In genomic region chr16:79437764-79438728, GRCh38 we compare ENCODE assay signal across 12 cellular contexts.
A peak's percentile ranks its signal among the peaks of the same experiment; 100 is the strongest.
DNase-seq lines count a peak whose midpoint lies in the region; ATAC-seq and TF ChIP-seq lines count a peak whose summit lies in the region.
"Had no signal": no experiment of that assay in that cellular context is flagged by ENCODE, and none has a peak within 500 bp of the region (broad histone marks: within the 10 kb centered on the region; RNA-seq: fewer than 3 reads in every experiment).

No MANE protein-coding gene starts in this region.

- H3K36me3 ChIP-seq in uterus: no peaks in the 10 kb centered on the region
- H3K36me3 ChIP-seq: SJSA1 had no signal

- H3K27ac Mint-ChIP-seq in nephron: peak overlapping the region; percentile 84 to 87 (median 87)
- H3K27ac Mint-ChIP-seq: activated CD8-positive, alpha-beta T cell treated with anti-CD3 and anti-CD28 coated beads, Interleukin-2, amount 10 ng/mL, durations not matched to agents 7 days and 5 days had no signal

- no peaks in the 10 kb centered on the region for H3K27me3 ChIP-seq in uterus
- H3K27me3 ChIP-seq: SJSA1 had no signal

- peaks cover 11% of the 10 kb centered on the region for H3K27me3 Mint-ChIP-seq in nephron (ENCODE audit: low read depth)

- H3K9me3 ChIP-seq in uterus: no peaks in the 10 kb centered on the region
- H3K9me3 ChIP-seq: mucosa of descending colon, SJSA1 had no signal

- H3K4me3 ChIP-seq in uterus: peak overlapping the region; percentile 1 to 14
- H3K4me3 ChIP-seq: mucosa of descending colon, SJSA1 had no signal

- TF ChIP-seq POLR2A in uterus (IDR thresholded peaks at IDR 0.05): no peak

- H3K4me1 ChIP-seq in uterus: no peaks in the 10 kb centered on the region
- H3K4me1 ChIP-seq: SJSA1 had no signal

- H3K27ac ChIP-seq in uterus: peak overlapping the region; percentile 7 to 20
- no peak overlapping the region for H3K27ac ChIP-seq in RWPE1
- H3K27ac ChIP-seq: SJSA1 had no signal

- H3K9me3 Mint-ChIP-seq in nephron: no peaks in the 10 kb centered on the region

- DNase-seq in Right ventricle myocardium inferior (ENCODE audit: missing footprints) (peak; percentile 74), cardiac septum (ENCODE audit: low spot score) (no peak), Right ventricle myocardium superior (peak; percentile 71), uterus (peak in 1 of 2 donors; percentile 37), RWPE1 (ENCODE audit: low spot score) (no peak)
- DNase-seq: activated CD8-positive, alpha-beta T cell treated with anti-CD3 and anti-CD28 coated beads, Interleukin-2, amount 10 ng/mL, durations not matched to agents 7 days and 5 days; mucosa of descending colon; NCI-H1694 treated with DMSO at 0.1 percent for 48 hours had no signal

- no peak for TF ChIP-seq CTCF in nephron (IDR thresholded peaks at IDR 0.05; ENCODE audit: unreplicated experiment in 3 of 3)
- no peak for TF ChIP-seq CTCF in uterus (IDR thresholded peaks at IDR 0.05)
- TF ChIP-seq CTCF in RWPE1 (conservative IDR thresholded peaks at IDR 0.05; ENCODE audit: low read depth): no peak

- H3K4me3 Mint-ChIP-seq in nephron: peak overlapping the region; percentile 13 to 18 (median 14)
- H3K4me3 Mint-ChIP-seq: activated CD8-positive, alpha-beta T cell treated with anti-CD3 and anti-CD28 coated beads, Interleukin-2, amount 10 ng/mL, durations not matched to agents 7 days and 5 days had no signal

- ATAC-seq in Right ventricle myocardium inferior: peak; percentile 75
- peak; percentile 85 for ATAC-seq in Right ventricle myocardium superior (ENCODE audit: poor library complexity)
- no peak for ATAC-seq in HG02970 (IDR thresholded peaks at IDR 0.05; ENCODE audit: low FRiP score, unreplicated experiment)
- no peak for ATAC-seq in HG03175 (IDR thresholded peaks at IDR 0.05; ENCODE audit: unreplicated experiment)
- ATAC-seq: activated CD8-positive, alpha-beta T cell treated with anti-CD3 and anti-CD28 coated beads, Interleukin-2, amount 10 ng/mL, durations not matched to agents 7 days and 5 days; mucosa of descending colon had no signal

- POLR2A ChIA-PET in RWPE1 (lab: Yijun Ruan, JAX; ENCODE audit: low non-redundant PET): no interaction called here

- no peaks in the 10 kb centered on the region for H3K36me3 Mint-ChIP-seq in nephron (ENCODE audit: low read depth)

- CTCF ChIA-PET in RWPE1 (lab: Yijun Ruan, JAX): interaction anchor here (1.1 kb wide), 1 partner anchor 164 kb away, joined by 4 read pairs; no protein-coding TSS in a partner anchor

- peaks cover 45% of the 10 kb centered on the region for H3K4me1 Mint-ChIP-seq in nephron

- intact Hi-C loops in Right ventricle myocardium inferior (cut with DNase I): loop anchor here (5.0 kb wide), 1 partner anchor 104 kb away; no protein-coding TSS in a partner anchor
- intact Hi-C loops in cardiac septum (cut with DNase I): no loop called here
- intact Hi-C loops in Right ventricle myocardium superior (cut with DNase I): no loop called here
- intact Hi-C loops in uterus (cut with DNase I; ENCODE audit: low total_unique reads): no loop called here

Comparison
In these comparisons a context has a peak if more than half of its experiments do, and no peak if none do; other contexts are left out.
1. DNase-seq: peak in Right ventricle myocardium inferior (single experiment) and Right ventricle myocardium superior (single experiment); none in cardiac septum (single experiment) and RWPE1 (single experiment).
2. ATAC-seq: peak in Right ventricle myocardium inferior (single experiment) and Right ventricle myocardium superior (single experiment); none in HG02970 (single experiment) and HG03175 (single experiment).